Comparison of ENCODE assay signal across 17 cellular contexts in genomic region chr2:128414946-128415767, GRCh38.
DNase-seq lines count a peak whose midpoint lies in the region; ATAC-seq and TF ChIP-seq lines count a peak whose summit lies in the region.
"Had no signal": no experiment of that assay in that cellular context is flagged by ENCODE, and none has a peak within 500 bp of the region (broad histone marks: within the 10 kb centered on the region; RNA-seq: fewer than 3 reads in every experiment).

No MANE protein-coding gene starts in this region.

- no peak overlapping the region for H4K5ac ChIP-seq in mesendoderm (ENCODE audit: low read length)

- ATAC-seq in upper lobe of right lung, result no peak

- H3K4me1 Mint-ChIP-seq in chondrocyte (ENCODE audit: low read depth), result no peaks in the 10 kb centered on the region

- peaks cover 2% of the 10 kb centered on the region for H3K36me3 Mint-ChIP-seq in chondrocyte (ENCODE audit: low read depth)

- no peak overlapping the region for H3K4me3 ChIP-seq in mesendoderm (ENCODE audit: low read length)
- no peak overlapping the region for H3K4me3 ChIP-seq in upper lobe of right lung

- H3K27me3 Mint-ChIP-seq in chondrocyte (ENCODE audit: low read depth), result no peaks in the 10 kb centered on the region

- peaks cover 10% of the 10 kb centered on the region for H3K4me1 ChIP-seq in mesendoderm (ENCODE audit: control insufficient read depth, low read depth, low read length)
- H3K4me1 ChIP-seq in upper lobe of right lung, result no peaks in the 10 kb centered on the region
- H3K4me1 ChIP-seq: Caco-2 had no signal

- no peak overlapping the region for H2BK15ac ChIP-seq in mesendoderm (replicated peaks; ENCODE audit: low read depth)

- H2BK120ac ChIP-seq in mesendoderm (ENCODE audit: low read depth, low read length), result peak overlapping the region; percentile 77

- no CpG with 5 or more reads among the region's 4 CpGs for WGBS in mesendoderm (ENCODE audit: extremely low coverage, insufficient coverage, low lambda C conversion rate)

- H4K8ac ChIP-seq in mesendoderm (ENCODE audit: low read depth, low read length), result no peak overlapping the region

- peak overlapping the region; percentile 96 for H2AK5ac ChIP-seq in mesendoderm (ENCODE audit: low read length)

- no peak overlapping the region for H3K4me2 ChIP-seq in mesendoderm (ENCODE audit: low read length)

- no peaks in the 10 kb centered on the region for H3K79me2 ChIP-seq in mesendoderm (ENCODE audit: control insufficient read depth, insufficient read depth, low read length)

- H3K27ac Mint-ChIP-seq in chondrocyte (ENCODE audit: unreplicated experiment), result no peak overlapping the region

- peak overlapping the region; percentile 39 for H3K4ac ChIP-seq in mesendoderm (ENCODE audit: low read depth, low read length)

- H2BK5ac ChIP-seq in mesendoderm (ENCODE audit: low read length), result peak overlapping the region; percentile 89

- no peaks in the 10 kb centered on the region for H3K36me3 ChIP-seq in mesendoderm (ENCODE audit: control insufficient read depth, insufficient read depth, low read length)
- no peaks in the 10 kb centered on the region for H3K36me3 ChIP-seq in upper lobe of right lung

- H3K56ac ChIP-seq in mesendoderm (ENCODE audit: low read length), result peak overlapping the region; percentile 63

- H3K27me3 ChIP-seq in mesendoderm (ENCODE audit: insufficient read depth, low read length, poor library complexity) (no peaks in the 10 kb centered on the region), upper lobe of right lung (no peaks in the 10 kb centered on the region)

- H3K27ac ChIP-seq in mesendoderm (ENCODE audit: low read depth, low read length), result peak overlapping the region; percentile 18
- no peak overlapping the region for H3K27ac ChIP-seq in upper lobe of right lung
- H3K27ac ChIP-seq: C4-2B, RWPE1 had no signal

- no peaks in the 10 kb centered on the region for H3K79me1 ChIP-seq in mesendoderm (ENCODE audit: low read length)

- H3K23ac ChIP-seq in mesendoderm (ENCODE audit: low read length), result no peak overlapping the region

- intact Hi-C loops in upper lobe of right lung (cut with DNase I), result no loop called here

- peaks cover 13% of the 10 kb centered on the region for H3K9me3 Mint-ChIP-seq in chondrocyte (ENCODE audit: low read depth)

- H3K18ac ChIP-seq in mesendoderm (ENCODE audit: low read length), result peak overlapping the region; percentile 62

- no peaks in the 10 kb centered on the region for H3K9me3 ChIP-seq in upper lobe of right lung
- H3K9me3 ChIP-seq: Caco-2 had no signal

- peak; percentile 46 for DNase-seq in activated effector memory CD4-positive, alpha-beta T cell treated with anti-CD3 and anti-CD28 coated beads, Interleukin-2, amount 50 U/mL, for 16 hours
- DNase-seq in activated effector memory CD4-positive, alpha-beta T cell treated with Interleukin-2 at 50 U/mL for 16 hours, result no peak
- DNase-seq in chondrocyte (ENCODE audit: low spot score) (peak; percentile 27), mesendoderm (no peak), upper lobe of right lung (peak; percentile 11), GM19240 (ENCODE audit: insufficient read length, low spot score) (no peak)
- DNase-seq in effector CD4-positive, alpha-beta T cell, result no peak
- DNase-seq in activated CD4-positive, CD25-positive, alpha-beta regulatory T cell treated with anti-CD3 and anti-CD28 coated beads, Interleukin-2, amount 50 U/mL, for 72 hours, result no peak
- DNase-seq: Caco-2, DMS53, MV-4-11, NCI-H1417 treated with DMSO at 0.1 percent for 48 hours, NCI-H2029, NCI-H2171 treated with DMSO at 0.1 percent for 48 hours, NCI-H510A had no signal

- no peak overlapping the region for H3K9ac ChIP-seq in mesendoderm (ENCODE audit: low read length)

- no peak overlapping the region for H3K4me3 Mint-ChIP-seq in chondrocyte (ENCODE audit: unreplicated experiment)

- TF ChIP-seq CTCF in chondrocyte (IDR thresholded peaks at IDR 0.05) (no peak), upper lobe of right lung (IDR thresholded peaks at IDR 0.05) (no peak)

Comparison
In these comparisons a context has a peak if more than half of its experiments do, and no peak if none do; other contexts are left out.
1. DNase-seq: peak in activated effector memory CD4-positive, alpha-beta T cell treated with anti-CD3 and anti-CD28 coated beads, Interleukin-2, amount 50 U/mL, for 16 hours (single experiment), chondrocyte (single experiment) and upper lobe of right lung (single experiment); none in activated effector memory CD4-positive, alpha-beta T cell treated with Interleukin-2 at 50 U/mL for 16 hours (single experiment), mesendoderm (single experiment), effector CD4-positive, alpha-beta T cell (single experiment), GM19240 (single experiment) and activated CD4-positive, CD25-positive, alpha-beta regulatory T cell treated with anti-CD3 and anti-CD28 coated beads, Interleukin-2, amount 50 U/mL, for 72 hours (single experiment).